Comparison of ENCODE assay signal across 2 cellular contexts in genomic region chr19:47891923-47892666, GRCh38.
TF ChIP-seq lines count a peak whose summit lies in the region.

No MANE protein-coding gene starts in this region.

TF ChIP-seq in K562, 482 proteins besides CTCF, POLR2A, EP300 and RAD21 (continued from another document and continues in another):
- TF ChIP-seq, protein P1, sequence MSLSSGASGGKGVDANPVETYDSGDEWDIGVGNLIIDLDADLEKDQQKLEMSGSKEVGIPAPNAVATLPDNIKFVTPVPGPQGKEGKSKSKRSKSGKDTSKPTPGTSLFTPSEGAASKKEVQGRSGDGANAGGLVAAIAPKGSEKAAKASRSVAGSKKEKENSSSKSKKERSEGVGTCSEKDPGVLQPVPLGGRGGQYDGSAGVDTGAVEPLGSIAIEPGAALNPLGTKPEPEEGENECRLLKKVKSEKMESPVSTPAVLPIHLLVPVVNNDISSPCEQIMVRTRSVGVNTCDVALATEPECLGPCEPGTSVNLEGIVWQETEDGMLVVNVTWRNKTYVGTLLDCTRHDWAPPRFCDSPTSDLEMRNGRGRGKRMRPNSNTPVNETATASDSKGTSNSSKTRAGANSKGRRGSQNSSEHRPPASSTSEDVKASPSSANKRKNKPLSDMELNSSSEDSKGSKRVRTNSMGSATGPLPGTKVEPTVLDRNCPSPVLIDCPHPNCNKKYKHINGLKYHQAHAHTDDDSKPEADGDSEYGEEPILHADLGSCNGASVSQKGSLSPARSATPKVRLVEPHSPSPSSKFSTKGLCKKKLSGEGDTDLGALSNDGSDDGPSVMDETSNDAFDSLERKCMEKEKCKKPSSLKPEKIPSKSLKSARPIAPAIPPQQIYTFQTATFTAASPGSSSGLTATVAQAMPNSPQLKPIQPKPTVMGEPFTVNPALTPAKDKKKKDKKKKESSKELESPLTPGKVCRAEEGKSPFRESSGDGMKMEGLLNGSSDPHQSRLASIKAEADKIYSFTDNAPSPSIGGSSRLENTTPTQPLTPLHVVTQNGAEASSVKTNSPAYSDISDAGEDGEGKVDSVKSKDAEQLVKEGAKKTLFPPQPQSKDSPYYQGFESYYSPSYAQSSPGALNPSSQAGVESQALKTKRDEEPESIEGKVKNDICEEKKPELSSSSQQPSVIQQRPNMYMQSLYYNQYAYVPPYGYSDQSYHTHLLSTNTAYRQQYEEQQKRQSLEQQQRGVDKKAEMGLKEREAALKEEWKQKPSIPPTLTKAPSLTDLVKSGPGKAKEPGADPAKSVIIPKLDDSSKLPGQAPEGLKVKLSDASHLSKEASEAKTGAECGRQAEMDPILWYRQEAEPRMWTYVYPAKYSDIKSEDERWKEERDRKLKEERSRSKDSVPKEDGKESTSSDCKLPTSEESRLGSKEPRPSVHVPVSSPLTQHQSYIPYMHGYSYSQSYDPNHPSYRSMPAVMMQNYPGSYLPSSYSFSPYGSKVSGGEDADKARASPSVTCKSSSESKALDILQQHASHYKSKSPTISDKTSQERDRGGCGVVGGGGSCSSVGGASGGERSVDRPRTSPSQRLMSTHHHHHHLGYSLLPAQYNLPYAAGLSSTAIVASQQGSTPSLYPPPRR (CRISPR knock-in tag; IDR thresholded peaks at IDR 0.05; ENCODE audit: borderline replicate concordance) = peak; percentile 75; the same call in 1 of the 2 replicates
- TF ChIP-seq BHLHE40 (IDR thresholded peaks at IDR 0.05; ENCODE audit: low read length) (peak; percentile 68), ZNF274 (IDR thresholded peaks at IDR 0.05; ENCODE audit: borderline replicate concordance, low read depth, low read length) (peak; percentile 85), TOE1 (IDR thresholded peaks at IDR 0.05; ENCODE audit: borderline replicate concordance) (no peak; the same call in 1 of the 2 replicates), TOE1 (CRISPR knock-in tag; IDR thresholded peaks at IDR 0.05; ENCODE audit: borderline replicate concordance, low read depth) (no peak), HNRNPLL (IDR thresholded peaks at IDR 0.05; ENCODE audit: low read depth, low read length, poor library complexity, severe bottlenecking) (no peak), ZNF696 (CRISPR knock-in tag; conservative IDR thresholded peaks at IDR 0.05) (no peak), CBX1 (IDR thresholded peaks at IDR 0.05; ENCODE audit: low read depth) (peak; percentile 56), STAT5B (CRISPR knock-in tag; IDR thresholded peaks at IDR 0.05) (no peak), RBM34 (IDR thresholded peaks at IDR 0.05; ENCODE audit: borderline replicate concordance, insufficient read depth, low read length) (no peak), GTF2B (IDR thresholded peaks at IDR 0.05; ENCODE audit: extremely low read depth, insufficient read length) (no peak), GATAD2A (IDR thresholded peaks at IDR 0.05) (no peak), TSC22D4 (tag; IDR thresholded peaks at IDR 0.05) (no peak), IRF9 (tag; IDR thresholded peaks at IDR 0.05) (no peak), ZNF583 (CRISPR knock-in tag; IDR thresholded peaks at IDR 0.05) (no peak), ETV6 (IDR thresholded peaks at IDR 0.05; ENCODE audit: borderline replicate concordance in 1 of 2, low read depth in 2 of 2, low read length in 1 of 2) (peak in 1 of 2 experiments; percentile 71; a peak in 2 of 4 replicates), ETV6 (CRISPR knock-in tag; IDR thresholded peaks at IDR 0.05; ENCODE audit: borderline replicate concordance) (no peak), SMARCA4 (IDR thresholded peaks at IDR 0.05) (peak; percentile 98), RUNX1 (IDR thresholded peaks at IDR 0.05; ENCODE audit: low read depth) (0 out of 2 replicates have a peak, but pooled peaks have one; percentile 42), TFAM (CRISPR knock-in tag; conservative IDR thresholded peaks at IDR 0.05) (no peak), SOX6 (IDR thresholded peaks at IDR 0.05) (peak; percentile 97), TEAD2 (tag; IDR thresholded peaks at IDR 0.05) (peak; percentile 91), L3MBTL2 (IDR thresholded peaks at IDR 0.05) (peak; percentile 58; the same call in 1 of the 2 replicates)
- TF ChIP-seq, protein P2, sequence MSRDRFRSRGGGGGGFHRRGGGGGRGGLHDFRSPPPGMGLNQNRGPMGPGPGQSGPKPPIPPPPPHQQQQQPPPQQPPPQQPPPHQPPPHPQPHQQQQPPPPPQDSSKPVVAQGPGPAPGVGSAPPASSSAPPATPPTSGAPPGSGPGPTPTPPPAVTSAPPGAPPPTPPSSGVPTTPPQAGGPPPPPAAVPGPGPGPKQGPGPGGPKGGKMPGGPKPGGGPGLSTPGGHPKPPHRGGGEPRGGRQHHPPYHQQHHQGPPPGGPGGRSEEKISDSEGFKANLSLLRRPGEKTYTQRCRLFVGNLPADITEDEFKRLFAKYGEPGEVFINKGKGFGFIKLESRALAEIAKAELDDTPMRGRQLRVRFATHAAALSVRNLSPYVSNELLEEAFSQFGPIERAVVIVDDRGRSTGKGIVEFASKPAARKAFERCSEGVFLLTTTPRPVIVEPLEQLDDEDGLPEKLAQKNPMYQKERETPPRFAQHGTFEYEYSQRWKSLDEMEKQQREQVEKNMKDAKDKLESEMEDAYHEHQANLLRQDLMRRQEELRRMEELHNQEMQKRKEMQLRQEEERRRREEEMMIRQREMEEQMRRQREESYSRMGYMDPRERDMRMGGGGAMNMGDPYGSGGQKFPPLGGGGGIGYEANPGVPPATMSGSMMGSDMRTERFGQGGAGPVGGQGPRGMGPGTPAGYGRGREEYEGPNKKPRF (IDR thresholded peaks at IDR 0.05; ENCODE audit: low read depth, low read length) = no peak

TF ChIP-seq in HepG2, 621 proteins besides CTCF, POLR2A, EP300 and RAD21 (continued from another document and continues in another):
- no peak for TF ChIP-seq ZSCAN20 (CRISPR knock-in tag; IDR thresholded peaks at IDR 0.05; ENCODE audit: borderline replicate concordance)
- no peak for TF ChIP-seq PAX8 (CRISPR knock-in tag; IDR thresholded peaks at IDR 0.05; ENCODE audit: borderline replicate concordance)
- no peak for TF ChIP-seq DMAP1 (CRISPR knock-in tag; IDR thresholded peaks at IDR 0.05)
- TF ChIP-seq SMYD3 (CRISPR knock-in tag; IDR thresholded peaks at IDR 0.05) = peak; percentile 55; the same call in 1 of the 2 replicates
- no peak for TF ChIP-seq GMEB1 (CRISPR knock-in tag; IDR thresholded peaks at IDR 0.05; ENCODE audit: borderline replicate concordance)
- TF ChIP-seq HDAC6 (IDR thresholded peaks at IDR 0.05; ENCODE audit: low read depth, low read length) = no peak
- peak; percentile 95 for TF ChIP-seq NFYB (CRISPR knock-in tag; IDR thresholded peaks at IDR 0.05)
- TF ChIP-seq, protein P3, sequence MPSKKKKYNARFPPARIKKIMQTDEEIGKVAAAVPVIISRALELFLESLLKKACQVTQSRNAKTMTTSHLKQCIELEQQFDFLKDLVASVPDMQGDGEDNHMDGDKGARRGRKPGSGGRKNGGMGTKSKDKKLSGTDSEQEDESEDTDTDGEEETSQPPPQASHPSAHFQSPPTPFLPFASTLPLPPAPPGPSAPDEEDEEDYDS (CRISPR knock-in tag; IDR thresholded peaks at IDR 0.05) = peak; percentile 100
- TF ChIP-seq SP5 (CRISPR knock-in tag; IDR thresholded peaks at IDR 0.05; ENCODE audit: borderline replicate concordance, low read depth) = peak; percentile 14; the same call in 1 of the 2 replicates
- TF ChIP-seq, protein P4, sequence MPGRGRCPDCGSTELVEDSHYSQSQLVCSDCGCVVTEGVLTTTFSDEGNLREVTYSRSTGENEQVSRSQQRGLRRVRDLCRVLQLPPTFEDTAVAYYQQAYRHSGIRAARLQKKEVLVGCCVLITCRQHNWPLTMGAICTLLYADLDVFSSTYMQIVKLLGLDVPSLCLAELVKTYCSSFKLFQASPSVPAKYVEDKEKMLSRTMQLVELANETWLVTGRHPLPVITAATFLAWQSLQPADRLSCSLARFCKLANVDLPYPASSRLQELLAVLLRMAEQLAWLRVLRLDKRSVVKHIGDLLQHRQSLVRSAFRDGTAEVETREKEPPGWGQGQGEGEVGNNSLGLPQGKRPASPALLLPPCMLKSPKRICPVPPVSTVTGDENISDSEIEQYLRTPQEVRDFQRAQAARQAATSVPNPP (CRISPR knock-in tag; IDR thresholded peaks at IDR 0.05) = peak; percentile 59; the same call in 1 of the 2 replicates
- TF ChIP-seq SRF (IDR thresholded peaks at IDR 0.05; ENCODE audit: low read depth, low read length) = peak; percentile 96
- TF ChIP-seq FOSL1 (CRISPR knock-in tag; IDR thresholded peaks at IDR 0.05; ENCODE audit: borderline replicate concordance) = no peak
- TF ChIP-seq, protein P5, sequence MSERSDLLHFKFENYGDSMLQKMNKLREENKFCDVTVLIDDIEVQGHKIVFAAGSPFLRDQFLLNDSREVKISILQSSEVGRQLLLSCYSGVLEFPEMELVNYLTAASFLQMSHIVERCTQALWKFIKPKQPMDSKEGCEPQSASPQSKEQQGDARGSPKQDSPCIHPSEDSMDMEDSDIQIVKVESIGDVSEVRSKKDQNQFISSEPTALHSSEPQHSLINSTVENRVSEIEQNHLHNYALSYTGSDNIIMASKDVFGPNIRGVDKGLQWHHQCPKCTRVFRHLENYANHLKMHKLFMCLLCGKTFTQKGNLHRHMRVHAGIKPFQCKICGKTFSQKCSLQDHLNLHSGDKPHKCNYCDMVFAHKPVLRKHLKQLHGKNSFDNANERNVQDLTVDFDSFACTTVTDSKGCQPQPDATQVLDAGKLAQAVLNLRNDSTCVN (CRISPR knock-in tag; IDR thresholded peaks at IDR 0.05; ENCODE audit: borderline replicate concordance) = no peak; the same call in 1 of the 2 replicates
- TF ChIP-seq PPARG (CRISPR knock-in tag; conservative IDR thresholded peaks at IDR 0.05) = peak; percentile 100
- no peak for TF ChIP-seq DNMT3B (CRISPR knock-in tag; conservative IDR thresholded peaks at IDR 0.05)
- TF ChIP-seq ZFP36L1 (CRISPR knock-in tag; IDR thresholded peaks at IDR 0.05) = 0 out of 2 replicates have a peak, but pooled peaks have one; percentile 22
- no peak for TF ChIP-seq SYNCRIP (IDR thresholded peaks at IDR 0.05; ENCODE audit: insufficient read depth, low read depth, low read length)
- no peak for TF ChIP-seq ZNF761 (CRISPR knock-in tag; conservative IDR thresholded peaks at IDR 0.05)
- TF ChIP-seq, protein P6, sequence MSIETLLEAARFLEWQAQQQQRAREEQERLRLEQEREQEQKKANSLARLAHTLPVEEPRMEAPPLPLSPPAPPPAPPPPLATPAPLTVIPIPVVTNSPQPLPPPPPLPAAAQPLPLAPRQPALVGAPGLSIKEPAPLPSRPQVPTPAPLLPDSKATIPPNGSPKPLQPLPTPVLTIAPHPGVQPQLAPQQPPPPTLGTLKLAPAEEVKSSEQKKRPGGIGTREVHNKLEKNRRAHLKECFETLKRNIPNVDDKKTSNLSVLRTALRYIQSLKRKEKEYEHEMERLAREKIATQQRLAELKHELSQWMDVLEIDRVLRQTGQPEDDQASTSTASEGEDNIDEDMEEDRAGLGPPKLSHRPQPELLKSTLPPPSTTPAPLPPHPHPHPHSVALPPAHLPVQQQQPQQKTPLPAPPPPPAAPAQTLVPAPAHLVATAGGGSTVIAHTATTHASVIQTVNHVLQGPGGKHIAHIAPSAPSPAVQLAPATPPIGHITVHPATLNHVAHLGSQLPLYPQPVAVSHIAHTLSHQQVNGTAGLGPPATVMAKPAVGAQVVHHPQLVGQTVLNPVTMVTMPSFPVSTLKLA (IDR thresholded peaks at IDR 0.05) = no peak
- 0 out of 2 replicates have a peak, but pooled peaks have one; percentile 52 for TF ChIP-seq BORCS8-MEF2B (CRISPR knock-in tag; IDR thresholded peaks at IDR 0.05)
- TF ChIP-seq NCOA2 (CRISPR knock-in tag; IDR thresholded peaks at IDR 0.05) = 0 out of 2 replicates have a peak, but pooled peaks have one; percentile 66
- TF ChIP-seq ZNF496 (CRISPR knock-in tag; IDR thresholded peaks at IDR 0.05; ENCODE audit: insufficient replicate concordance) = no peak
- TF ChIP-seq BCL3 (CRISPR knock-in tag; IDR thresholded peaks at IDR 0.05) = no peak
- peak; percentile 98 for TF ChIP-seq RXRB (CRISPR knock-in tag; IDR thresholded peaks at IDR 0.05; ENCODE audit: borderline replicate concordance)
- 0 out of 2 replicates have a peak, but pooled peaks have one; percentile 10 for TF ChIP-seq ZNF784 (CRISPR knock-in tag; IDR thresholded peaks at IDR 0.05; ENCODE audit: borderline replicate concordance)
- TF ChIP-seq HNRNPK (IDR thresholded peaks at IDR 0.05; ENCODE audit: low read depth, low read length, poor library complexity, severe bottlenecking) = no peak
- TF ChIP-seq HMGXB4 (CRISPR knock-in tag; IDR thresholded peaks at IDR 0.05; ENCODE audit: borderline replicate concordance in 1 of 2, low read depth in 1 of 2) = peak in 1 of 2 experiments; percentile 15; a peak in 1 of 4 replicates
- no peak for TF ChIP-seq SMARCE1 (IDR thresholded peaks at IDR 0.05; ENCODE audit: borderline replicate concordance)
- TF ChIP-seq HNF4G (IDR thresholded peaks at IDR 0.05; ENCODE audit: borderline replicate concordance, low read depth, low read length) = no peak
- no peak for TF ChIP-seq HNF4G (CRISPR knock-in tag; IDR thresholded peaks at IDR 0.05; ENCODE audit: borderline replicate concordance, low read depth)
